In the genomic region with DNA sequence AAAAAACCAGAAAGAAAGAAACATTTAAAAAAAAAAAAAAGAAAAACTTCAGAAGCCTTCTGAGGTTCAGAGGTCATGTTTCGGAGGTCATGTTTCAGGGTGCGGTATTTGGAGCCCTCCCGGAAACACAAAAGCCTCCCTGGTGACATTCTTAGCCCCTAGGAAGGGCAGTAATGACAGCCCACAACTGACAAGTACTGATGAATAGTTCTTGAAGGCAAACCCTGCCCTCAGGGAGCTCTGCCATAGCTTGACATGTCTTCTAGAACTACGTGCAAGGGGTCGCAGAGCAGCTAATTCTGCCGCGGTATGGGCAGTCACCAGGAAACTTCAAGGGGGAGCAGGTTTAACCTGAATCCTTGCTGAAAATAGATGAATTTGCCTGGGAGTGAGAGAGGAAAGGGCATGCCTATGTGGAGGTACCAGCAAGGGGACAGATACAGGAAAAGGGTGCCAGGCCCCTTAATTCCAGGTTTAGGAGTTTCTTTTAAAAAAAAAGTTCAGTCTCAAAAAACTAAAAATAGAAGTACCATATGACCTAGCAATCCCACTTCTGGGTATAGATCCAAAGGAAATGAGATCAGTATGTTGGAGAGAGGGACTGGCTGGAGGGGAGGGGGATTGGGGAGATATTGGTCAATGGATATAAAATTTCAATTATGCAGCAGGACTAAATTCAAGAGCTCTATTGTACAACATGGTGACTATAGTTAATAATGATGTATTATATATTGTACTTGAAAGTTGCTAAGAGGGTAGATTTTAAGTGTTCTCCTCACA, we compare ENCODE assay signal across 14 cellular contexts.
DNase-seq lines count a peak whose midpoint lies in the region; ATAC-seq and TF ChIP-seq lines count a peak whose summit lies in the region.
"Had no signal": no experiment of that assay in that cellular context is flagged by ENCODE, and none has a peak within 500 bp of the region (broad histone marks: within the 10 kb centered on the region; RNA-seq: fewer than 3 reads in every experiment).

No MANE protein-coding gene starts in this region.

- peak overlapping the region; percentile 51 for H3K27ac Mint-ChIP-seq in chondrocyte (ENCODE audit: unreplicated experiment)
- H3K27ac Mint-ChIP-seq in stimulated activated naive B cell treated with anti-CD40 and anti-IgM and Interleukin-4, amounts not matched to agents 10 μg/mL and 1 μg/mL and 100 μg/mL, for 72 hours = peak overlapping the region; percentile 69

- no peak for TF ChIP-seq CTCF in chondrocyte (IDR thresholded peaks at IDR 0.05)
- TF ChIP-seq CTCF in mucosa of descending colon (IDR thresholded peaks at IDR 0.05) = no peak

- H3K9me3 ChIP-seq in mucosa of descending colon = no peaks in the 10 kb centered on the region
- H3K9me3 ChIP-seq: lower lobe of right lung, ovary, tibial nerve had no signal

- H3K4me3 Mint-ChIP-seq in chondrocyte (ENCODE audit: unreplicated experiment) = no peak overlapping the region
- H3K4me3 Mint-ChIP-seq in stimulated activated naive B cell treated with anti-CD40 and anti-IgM and Interleukin-4, amounts not matched to agents 10 μg/mL and 1 μg/mL and 100 μg/mL, for 72 hours = peak overlapping the region; percentile 47 to 70

- H3K27me3 Mint-ChIP-seq in chondrocyte (ENCODE audit: low read depth) = no peaks in the 10 kb centered on the region
- no peaks in the 10 kb centered on the region for H3K27me3 Mint-ChIP-seq in stimulated activated naive B cell treated with anti-CD40 and anti-IgM and Interleukin-4, amounts not matched to agents 10 μg/mL and 1 μg/mL and 100 μg/mL, for 72 hours

- H3K4me1 ChIP-seq in mucosa of descending colon (ENCODE audit: low read depth) = no peaks in the 10 kb centered on the region

- no peaks in the 10 kb centered on the region for H3K9me3 Mint-ChIP-seq in chondrocyte (ENCODE audit: low read depth)
- H3K9me3 Mint-ChIP-seq in stimulated activated naive B cell treated with anti-CD40 and anti-IgM and Interleukin-4, amounts not matched to agents 10 μg/mL and 1 μg/mL and 100 μg/mL, for 72 hours = no peaks in the 10 kb centered on the region

- no peaks in the 10 kb centered on the region for H3K36me3 Mint-ChIP-seq in chondrocyte (ENCODE audit: low read depth)
- H3K36me3 Mint-ChIP-seq in stimulated activated naive B cell treated with anti-CD40 and anti-IgM and Interleukin-4, amounts not matched to agents 10 μg/mL and 1 μg/mL and 100 μg/mL, for 72 hours = peaks cover 32 to 46% of the 10 kb centered on the region in 2 donors

- H3K36me3 ChIP-seq in H7 (replicated peaks; ENCODE audit: control insufficient read depth, insufficient read depth, low read length) (no peaks in the 10 kb centered on the region), mucosa of descending colon (ENCODE audit: low read depth) (no peaks in the 10 kb centered on the region)
- H3K36me3 ChIP-seq: cardiac muscle cell, lower lobe of right lung, ovary, tibial nerve had no signal

- intact Hi-C loops in mucosa of descending colon (cut with DNase I, micrococcal nuclease) = no loop called here

- ATAC-seq in GM21447 (IDR thresholded peaks at IDR 0.05; ENCODE audit: unreplicated experiment) (peak; percentile 20), HG03354 (IDR thresholded peaks at IDR 0.05; ENCODE audit: poor library complexity, severe bottlenecking, unreplicated experiment) (peak; percentile 24), mucosa of descending colon (no peak)
- peak; percentile 22 to 28 for ATAC-seq in stimulated activated naive B cell treated with anti-CD40 and anti-IgM and Interleukin-4, amounts not matched to agents 10 μg/mL and 1 μg/mL and 100 μg/mL, for 72 hours (replicated peaks)
- ATAC-seq: lower lobe of right lung had no signal

- H3K27me3 ChIP-seq in H7 (ENCODE audit: control insufficient read depth, insufficient read depth, low read length) = no peaks in the 10 kb centered on the region
- H3K27me3 ChIP-seq: cardiac muscle cell, ovary, tibial nerve had no signal

- H3K4me3 ChIP-seq in H7 (ENCODE audit: insufficient read depth, low read depth, low read length) (no peak overlapping the region), mucosa of descending colon (no peak overlapping the region)
- H3K4me3 ChIP-seq: cardiac muscle cell, lower lobe of right lung, ovary, tibial nerve had no signal

- peaks cover 34% of the 10 kb centered on the region for H3K4me1 Mint-ChIP-seq in chondrocyte (ENCODE audit: low read depth)
- peaks cover 37 to 73% of the 10 kb centered on the region in 2 donors for H3K4me1 Mint-ChIP-seq in stimulated activated naive B cell treated with anti-CD40 and anti-IgM and Interleukin-4, amounts not matched to agents 10 μg/mL and 1 μg/mL and 100 μg/mL, for 72 hours

- DNase-seq in chondrocyte (ENCODE audit: low spot score) = no peak
- DNase-seq in stimulated activated naive B cell treated with anti-CD40 and anti-IgM and Interleukin-4, amounts not matched to agents 10 μg/mL and 1 μg/mL and 100 μg/mL, for 72 hours = no peak
- DNase-seq in AG08396 (ENCODE audit: low spot score) = no peak
- DNase-seq in H7 = no peak
- no peak for DNase-seq in mucosa of descending colon
- DNase-seq: activated CD4-positive, alpha-beta T cell treated with anti-CD3 and anti-CD28 coated beads, Interleukin-2, amount 50 U/mL, for 48 hours; lower lobe of right lung; NCI-H2107; OCI-M1; ovary had no signal
